ENCODE assay signal across 8 cellular contexts in genomic region chr20:50193169-50193850, GRCh38. TPM values are rescaled to one million over a fixed set of nuclear protein-coding genes. Genes with fewer than 3 reads are reported as not detected.
DNase-seq lines count a peak whose midpoint lies in the region; ATAC-seq lines count a peak whose summit lies in the region.

No MANE protein-coding gene starts in this region.

- peak overlapping the region; percentile 81 to 90 for H3K9ac ChIP-seq in mucosa of rectum (ENCODE audit: low read depth in 1 of 2, low read length in 2 of 2)

- peaks cover 21 to 24% of the 10 kb centered on the region in 2 donors for H3K4me1 ChIP-seq in mucosa of rectum (ENCODE audit: control insufficient read depth in 2 of 2, insufficient read depth in 2 of 2, low read length in 2 of 2)

- H3K4me3 Mint-ChIP-seq in IgD-negative memory B cell, result peak overlapping the region; percentile 84 to 100 (median 95)
- peak overlapping the region; percentile 81 for H3K4me3 Mint-ChIP-seq in central memory CD8-positive, alpha-beta T cell

- peak overlapping the region; percentile 82 to 93 for H3K4me3 ChIP-seq in mucosa of rectum (ENCODE audit: low read length in 2 of 2)

- H3K27ac ChIP-seq in mucosa of rectum (ENCODE audit: low read depth in 2 of 2, low read length in 2 of 2), result peak overlapping the region; percentile 52 to 98

- H3K9me3 ChIP-seq in mucosa of rectum (ENCODE audit: control insufficient read depth in 2 of 2, low read length in 2 of 2), result no peaks in the 10 kb centered on the region

- no peaks in the 10 kb centered on the region for H3K9me3 Mint-ChIP-seq in IgD-negative memory B cell
- no peaks in the 10 kb centered on the region for H3K9me3 Mint-ChIP-seq in central memory CD8-positive, alpha-beta T cell

- peaks cover 7% of the 10 kb centered on the region for H3K36me3 Mint-ChIP-seq in IgD-negative memory B cell
- H3K36me3 Mint-ChIP-seq in central memory CD8-positive, alpha-beta T cell (ENCODE audit: insufficient read depth), result peaks cover 13% of the 10 kb centered on the region

- H3K36me3 ChIP-seq in mucosa of rectum (ENCODE audit: control insufficient read depth in 2 of 2, insufficient read depth in 2 of 2, low read length in 2 of 2), result peaks cover 4 to 10% of the 10 kb centered on the region in 2 donors

- no peaks in the 10 kb centered on the region for H3K27me3 Mint-ChIP-seq in IgD-negative memory B cell
- no peaks in the 10 kb centered on the region for H3K27me3 Mint-ChIP-seq in central memory CD8-positive, alpha-beta T cell

- peak; percentile 50 for DNase-seq in Ammon's horn (ENCODE audit: low spot score)
- no peak for DNase-seq in central memory CD8-positive, alpha-beta T cell (ENCODE audit: low spot score in 2 of 2)
- DNase-seq in amniotic stem cell (lab: John Stamatoyannopoulos, UW), result no peak
- no peak for DNase-seq in NCI-H524 (lab: John Stamatoyannopoulos, UW)

- peaks cover 0 to 14% (median 13%) of the 10 kb centered on the region in 3 donors for H3K4me1 Mint-ChIP-seq in IgD-negative memory B cell
- H3K4me1 Mint-ChIP-seq in central memory CD8-positive, alpha-beta T cell, result peaks cover 26% of the 10 kb centered on the region

- H3K27ac Mint-ChIP-seq in IgD-negative memory B cell, result peak overlapping the region; percentile 37 to 76 (median 67)
- peak overlapping the region; percentile 99 for H3K27ac Mint-ChIP-seq in central memory CD8-positive, alpha-beta T cell (ENCODE audit: low read depth)

- no peak for ATAC-seq in central memory CD8-positive, alpha-beta T cell (replicated peaks; ENCODE audit: extremely low read depth, poor library complexity, severe bottlenecking)
- no peak for ATAC-seq in HG03196 (IDR thresholded peaks at IDR 0.05; ENCODE audit: unreplicated experiment)
- no peak for ATAC-seq in GM18858 (IDR thresholded peaks at IDR 0.05; ENCODE audit: unreplicated experiment)

- H3K27me3 ChIP-seq in mucosa of rectum (ENCODE audit: control insufficient read depth in 2 of 2, insufficient read depth in 2 of 2, low read length in 2 of 2), result no peaks in the 10 kb centered on the region

RNA-seq across cellular contexts. Expression of gene CEBPB, which starts 2.7 kb away (rescaled TPM):
- 18.7 TPM for polyA plus RNA-seq in IgD-negative memory B cell

RNA-seq across cellular contexts. Expression of gene PEDS1, which starts 39.8 kb away (rescaled TPM):
- 18.9 TPM for polyA plus RNA-seq in IgD-negative memory B cell
